32 cellular contexts compared by ENCODE assay signal in genomic region chr15:81853349-81853748, GRCh38.
"Had no signal": no experiment of that assay in that cellular context is flagged by ENCODE, and none has a peak within 500 bp of the region (broad histone marks: within the 10 kb centered on the region; RNA-seq: fewer than 3 reads in every experiment).

No MANE protein-coding gene starts in this region.

- H3K4me1 Mint-ChIP-seq: T-cell had no signal

- DNase-seq: Kasumi-1, MG63, NCI-H1048, NCI-H1092 treated with DMSO at 0.1 percent for 48 hours, NCI-H1105 treated with DMSO at 0.1 percent for 48 hours, NCI-H1417, NCI-H1436, NCI-H146, NCI-H1694, NCI-H187, NCI-H2029, NCI-H2081, NCI-H2171, NCI-H226, NCI-H446 treated with DMSO at 0.1 percent for 48 hours, NCI-H510A, NCI-H524, NCI-H526, NCI-H69, NCI-H748 treated with DMSO at 0.1 percent for 48 hours, NCI-H82, PC-9, SHP77, SIG-M5, SJCRH30, T-cell had no signal

- H3K4me3 Mint-ChIP-seq: T-cell had no signal

- H3K4me2 ChIP-seq: PC-9 had no signal

- H3K36me3 ChIP-seq: MG63, SJCRH30 had no signal

- H3K9me3 Mint-ChIP-seq: T-cell had no signal

- H3K4me3 ChIP-seq: MG63, PC-9, SJCRH30, SK-N-MC had no signal

- H3K27ac ChIP-seq: PC-9, RWPE1, SJCRH30, SK-N-MC had no signal

- H3K9me3 ChIP-seq: MG63 had no signal

- H3K27ac Mint-ChIP-seq: T-cell had no signal

- H2AFZ ChIP-seq: PC-9 had no signal

- ATAC-seq: Panc1, Right ventricle myocardium inferior, SK-N-SH treated with all-trans-retinoic acid at 6 μM for 48 hours, T-cell had no signal

- H3K27me3 ChIP-seq: MG63, SJCRH30 had no signal

- FAIRE-seq: RCC 7860 had no signal

- H3K36me3 Mint-ChIP-seq: T-cell had no signal
